In the genomic region with DNA sequence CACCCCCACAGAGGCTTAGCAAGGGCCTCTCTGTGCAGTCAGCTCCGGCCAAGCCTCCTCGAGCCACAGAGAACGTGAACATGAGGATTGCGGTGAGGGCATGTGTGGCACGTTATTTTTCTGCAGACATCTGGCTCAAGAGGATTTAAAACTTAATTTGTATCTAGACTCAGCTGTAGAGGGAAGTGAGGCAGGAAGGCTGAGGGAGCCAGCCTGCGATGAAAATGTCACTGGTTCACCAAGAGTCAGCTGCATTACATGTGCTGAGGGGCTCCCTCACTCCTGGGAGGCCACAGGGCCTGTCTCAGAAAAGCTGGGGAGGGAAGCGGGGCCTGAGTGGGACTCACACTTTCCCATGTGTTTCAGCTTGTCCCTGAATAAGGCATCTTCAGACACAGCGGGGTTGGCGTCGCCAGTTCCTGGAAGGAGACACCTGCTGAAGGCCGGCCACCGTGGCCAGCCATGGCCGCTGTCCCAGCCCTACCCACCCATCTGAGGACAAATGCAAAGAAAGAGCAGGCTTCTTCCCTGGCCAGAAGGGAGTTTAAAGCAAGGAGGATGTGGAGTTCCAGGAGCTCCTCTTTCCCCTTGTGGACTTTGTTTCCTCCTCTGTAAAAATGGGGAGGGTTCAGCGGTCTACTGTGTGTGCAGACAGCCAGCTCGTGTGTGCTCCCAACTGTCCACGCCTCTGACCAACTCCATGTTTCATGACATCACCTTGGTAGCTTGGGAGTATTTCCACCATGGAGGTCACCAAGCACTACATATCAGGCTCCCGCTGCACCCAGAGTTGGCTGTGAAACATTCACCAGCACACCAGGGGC, we compare ENCODE assay signal across 1 cellular context.
TF ChIP-seq lines count a peak whose summit lies in the region.

No MANE protein-coding gene starts in this region.

TF ChIP-seq in endothelial cell of umbilical vein, 7 proteins besides CTCF, POLR2A, EP300 and RAD21 (continued from another document):
- no peak for TF ChIP-seq MAX (IDR thresholded peaks at IDR 0.05; ENCODE audit: insufficient read depth, insufficient read length)
